ENCODE assay signal across 8 cellular contexts in the genomic region with DNA sequence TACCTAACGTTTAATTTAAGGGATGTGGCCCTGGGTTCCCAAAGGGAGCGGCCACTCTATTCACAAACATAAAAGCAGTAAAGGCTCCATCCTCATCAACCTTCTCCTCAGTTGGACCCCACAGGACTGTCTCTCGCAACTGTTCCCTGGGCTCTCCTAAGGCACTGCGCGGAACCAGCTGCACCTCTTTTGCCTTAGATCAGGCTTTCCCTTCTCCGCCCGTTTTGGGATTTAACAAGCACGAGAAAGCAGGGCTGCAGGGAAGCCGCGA.
DNase-seq lines count a peak whose midpoint lies in the region; ATAC-seq and TF ChIP-seq lines count a peak whose summit lies in the region.

No MANE protein-coding gene starts in this region.

- peak overlapping the region; percentile 41 for H3K27ac ChIP-seq in OCI-LY1 (ENCODE audit: low read depth, low read length, poor library complexity, severe bottlenecking)

- H3K4me2 ChIP-seq in OCI-LY1 (ENCODE audit: low read length), result peak overlapping the region; percentile 92

- peak overlapping the region; percentile 92 for H3K4me3 ChIP-seq in OCI-LY1 (ENCODE audit: low read depth, low read length, poor library complexity, severe bottlenecking)

- peaks cover 28% of the 10 kb centered on the region for H3K36me3 ChIP-seq in OCI-LY1 (ENCODE audit: insufficient read depth, low read length)

- peaks cover 27 to 33% of the 10 kb centered on the region in 2 donors for H3K4me1 Mint-ChIP-seq in effector memory CD8-positive, alpha-beta T cell (ENCODE audit: low read depth in 2 of 2)
- peaks cover 25% of the 10 kb centered on the region for H3K4me1 Mint-ChIP-seq in nephron progenitor cell

- no peaks in the 10 kb centered on the region for H3K9me2 ChIP-seq in OCI-LY1 (ENCODE audit: low read depth, low read length)

- peak overlapping the region; percentile 95 to 98 for H3K4me3 Mint-ChIP-seq in effector memory CD8-positive, alpha-beta T cell
- H3K4me3 Mint-ChIP-seq in nephron progenitor cell, result peak overlapping the region; percentile 93

- no peaks in the 10 kb centered on the region for H3K27me3 ChIP-seq in OCI-LY1 (ENCODE audit: insufficient read depth, low read length)

- H3K9me3 Mint-ChIP-seq in effector memory CD8-positive, alpha-beta T cell, result no peaks in the 10 kb centered on the region
- H3K9me3 Mint-ChIP-seq in nephron progenitor cell, result peaks cover 1% of the 10 kb centered on the region

- H3F3A ChIP-seq in OCI-LY1 (ENCODE audit: insufficient read depth, low read length), result no peaks in the 10 kb centered on the region

- no peaks in the 10 kb centered on the region for H4K20me1 ChIP-seq in OCI-LY1 (ENCODE audit: insufficient read depth, low read length)

- no peak for DNase-seq in effector memory CD8-positive, alpha-beta T cell
- no peak for DNase-seq in nephron progenitor cell
- DNase-seq in 8988T, result no peak
- no peak for DNase-seq in NCI-H2081 (lab: John Stamatoyannopoulos, UW)
- DNase-seq in stimulated activated CD4-positive, alpha-beta T cell treated with anti-CD3 and anti-CD28 coated beads, Interleukin-4, amount 100 ng/mL, for 24 hours, result no peak

- ATAC-seq in GM21423 (IDR thresholded peaks at IDR 0.05; ENCODE audit: unreplicated experiment) (peak; percentile 2), HG03039 (IDR thresholded peaks at IDR 0.05; ENCODE audit: unreplicated experiment) (no peak)
- no peak for ATAC-seq in effector memory CD8-positive, alpha-beta T cell (replicated peaks)

- H3K36me3 Mint-ChIP-seq in effector memory CD8-positive, alpha-beta T cell (ENCODE audit: insufficient read depth), result peaks cover 27% of the 10 kb centered on the region
- peaks cover 22% of the 10 kb centered on the region for H3K36me3 Mint-ChIP-seq in nephron progenitor cell (ENCODE audit: low read depth)

- peaks cover 33% of the 10 kb centered on the region for H3K4me1 ChIP-seq in OCI-LY1 (ENCODE audit: insufficient read depth, low read length, severe bottlenecking)

- H3K27ac Mint-ChIP-seq in effector memory CD8-positive, alpha-beta T cell, result peak overlapping the region; percentile 98 to 99
- no peak overlapping the region for H3K27ac Mint-ChIP-seq in nephron progenitor cell

- no peaks in the 10 kb centered on the region for H3K27me3 Mint-ChIP-seq in effector memory CD8-positive, alpha-beta T cell
- peaks cover 3% of the 10 kb centered on the region for H3K27me3 Mint-ChIP-seq in nephron progenitor cell (ENCODE audit: low read depth, poor library complexity)

- peak overlapping the region; percentile 90 for H3K9ac ChIP-seq in OCI-LY1 (ENCODE audit: low read length)

- peaks cover 40% of the 10 kb centered on the region for H3K79me2 ChIP-seq in OCI-LY1 (ENCODE audit: insufficient read depth, low read length)

- H3K9me3 ChIP-seq in OCI-LY1 (ENCODE audit: low read length), result no peaks in the 10 kb centered on the region

- H2AFZ ChIP-seq in OCI-LY1 (ENCODE audit: low read length), result no peak overlapping the region

- TF ChIP-seq CTCF in OCI-LY1 (IDR thresholded peaks at IDR 0.05; ENCODE audit: low read length), result no peak
- no peak for TF ChIP-seq CTCF in nephron progenitor cell (IDR thresholded peaks at IDR 0.05)
